In the genomic region with DNA sequence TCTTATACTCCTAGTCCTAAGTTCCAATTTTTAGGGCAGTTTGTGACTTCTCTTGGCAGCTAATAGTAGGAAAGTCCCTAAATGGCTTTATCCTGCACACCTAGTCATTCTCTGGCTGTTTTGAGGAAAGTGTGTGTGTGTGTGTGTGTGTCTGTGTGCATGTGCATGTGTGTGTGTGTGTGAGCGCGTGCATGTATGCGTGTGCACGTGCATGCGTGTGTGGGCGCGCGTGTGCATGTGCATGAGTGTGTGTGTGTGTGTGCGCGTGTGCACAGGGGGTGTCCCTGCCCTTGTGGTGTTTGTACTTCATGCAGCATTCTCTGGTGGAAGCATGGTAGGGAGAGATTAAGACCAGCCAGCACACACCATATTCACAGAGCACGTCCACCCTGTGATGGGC, we compare ENCODE assay signal across 22 cellular contexts. TPM values are rescaled to one million over a fixed set of nuclear protein-coding genes. Genes with fewer than 3 reads are reported as not detected.
"Had no signal": no experiment of that assay in that cellular context is flagged by ENCODE, and none has a peak within 500 bp of the region (broad histone marks: within the 10 kb centered on the region; RNA-seq: fewer than 3 reads in every experiment).

No MANE protein-coding gene starts in this region.

- H3K9me2 ChIP-seq: SK-N-SH had no signal

- H3K9ac ChIP-seq: KMS-11, SK-N-SH had no signal

- H3K4me3 ChIP-seq: K562 had no signal

- H3K9me3 ChIP-seq: SK-N-SH had no signal

- DNase-seq: Kasumi-1, MM.1S, NCI-H1092 treated with DMSO at 0.1 percent for 48 hours, NCI-H1694, NCI-H1930, NCI-H2081, NCI-H2107, NCI-H226, NCI-H446, NCI-H510A, NCI-H69, NCI-H774, Right ventricle myocardium superior, RPMI8226, SK-N-SH, SW 1271, T-cell had no signal

- H3K27ac ChIP-seq: HL-60, KMS-11 had no signal

- ATAC-seq: K562, T-cell had no signal

- FAIRE-seq: K562, RCC 7860 had no signal

- H3K4me2 ChIP-seq: KMS-11, SK-N-SH had no signal

RNA-seq across cellular contexts. Expression of a gene that starts 18.2 kb away (rescaled TPM):
- total RNA-seq: K562 had no signal
- polyA plus RNA-seq: IgD-negative memory B cell had no signal
